In the genomic region with DNA sequence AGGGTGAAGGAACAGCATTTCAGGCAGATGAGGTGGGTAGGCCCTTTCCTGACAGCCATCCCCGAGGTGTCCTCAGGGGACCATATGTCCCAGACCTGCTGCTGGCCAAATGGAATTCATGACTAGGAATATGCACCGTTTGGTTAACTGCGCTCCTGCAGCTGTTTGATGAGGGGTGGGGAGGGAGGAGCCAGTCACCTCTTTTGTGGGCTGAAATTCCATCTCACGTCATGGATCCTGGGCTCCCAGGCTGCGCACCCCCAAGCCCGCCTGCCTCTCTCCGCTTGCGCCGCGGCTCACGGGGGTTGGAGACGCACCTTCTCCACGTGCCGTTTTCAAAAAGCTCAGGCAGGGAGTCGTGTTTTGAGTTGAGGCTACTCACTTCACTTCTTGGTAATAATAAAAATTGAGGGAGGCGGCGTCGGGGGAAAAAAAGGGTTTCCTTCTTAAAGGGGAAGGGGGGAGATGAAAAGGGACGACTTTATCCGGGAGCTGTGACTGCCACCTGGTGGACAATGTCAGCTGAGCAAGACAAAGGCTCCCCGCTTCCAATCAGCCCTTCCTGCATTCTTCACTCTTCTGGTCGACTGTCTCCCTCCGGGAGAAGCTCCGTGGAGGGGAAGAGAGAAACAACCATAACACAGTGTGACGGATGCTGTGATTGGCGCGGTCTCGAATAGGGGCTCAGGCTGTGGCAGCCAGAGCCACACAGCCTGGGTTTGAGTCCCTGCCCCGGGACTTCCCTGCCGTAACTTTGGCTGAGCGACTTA, we compare ENCODE assay signal across 8 cellular contexts. TPM values are rescaled to one million over a fixed set of nuclear protein-coding genes. Genes with fewer than 3 reads are reported as not detected.
DNase-seq lines count a peak whose midpoint lies in the region; ATAC-seq and TF ChIP-seq lines count a peak whose summit lies in the region.

No MANE protein-coding gene starts in this region.

- H3K27ac ChIP-seq in dorsolateral prefrontal cortex: peak overlapping the region in 55 of 59 donors; percentile 9 to 87 (median 69)
- peak overlapping the region; percentile 4 to 17 for H3K27ac ChIP-seq in liver (ENCODE audit: low read depth in 1 of 2, low read length in 2 of 2)

- peak overlapping the region; percentile 56 to 59 for H3K9ac ChIP-seq in liver (ENCODE audit: low read depth in 1 of 2, low read length in 2 of 2)

- 8% methylated on average over 31 of the region's 31 CpGs for WGBS in liver

- peak; percentile 35 for DNase-seq in NCI-H526 treated with DMSO at 0.1 percent for 48 hours (lab: John Stamatoyannopoulos, UW)
- peak; percentile 70 to 74 for DNase-seq in activated CD4-positive, alpha-beta T cell treated with anti-CD3 and anti-CD28 coated beads, Interleukin-2, amount 50 U/mL, for 4 hours
- DNase-seq in dorsolateral prefrontal cortex: peak; percentile 74 to 93 (median 88)
- peak; percentile 72 to 76 for DNase-seq in stimulated activated CD4-positive, alpha-beta T cell treated with anti-CD3 and anti-CD28 coated beads, Interleukin-2, amount 100 ng/mL, for 48 hours

- H3K27me3 ChIP-seq in dorsolateral prefrontal cortex (no peaks in the 10 kb centered on the region), liver (ENCODE audit: control insufficient read depth in 4 of 4, insufficient read depth in 4 of 4, low read length in 3 of 4) (no peaks in the 10 kb centered on the region)

- ATAC-seq in GM18498 (IDR thresholded peaks at IDR 0.05; ENCODE audit: unreplicated experiment) (peak; percentile 80), HG03196 (IDR thresholded peaks at IDR 0.05; ENCODE audit: unreplicated experiment) (peak; percentile 62), HG03457 (IDR thresholded peaks at IDR 0.05; ENCODE audit: unreplicated experiment) (no peak)

- TF ChIP-seq CTCF in dorsolateral prefrontal cortex (IDR thresholded peaks at IDR 0.05 in 54 of 56, conservative IDR thresholded peaks at IDR 0.05 in 2 of 56; ENCODE audit: low read depth in 1 of 56, partially characterized antibody in 56 of 56) (peak; percentile 83 to 98 (median 94)), liver (IDR thresholded peaks at IDR 0.05; ENCODE audit: low read depth, low read length, missing input control) (peak; percentile 95)

- intact Hi-C loops in dorsolateral prefrontal cortex (cut with DNase I): loop anchor here (1.0 to 10.0 kb wide), 8 partner anchors 56 to 678 kb away; a partner anchor contains a TSS

- H3K36me3 ChIP-seq in liver (ENCODE audit: control insufficient read depth in 4 of 4, insufficient read depth in 3 of 4, low read depth in 1 of 4, low read length in 3 of 4): no peaks in the 10 kb centered on the region

- TF ChIP-seq RAD21 in liver (IDR thresholded peaks at IDR 0.05): peak; percentile 95 to 97

- H3K4me1 ChIP-seq in liver (ENCODE audit: control insufficient read depth in 4 of 4, insufficient read depth in 4 of 4, low read length in 3 of 4): peaks cover 4 to 15% (median 10%) of the 10 kb centered on the region in 4 donors

- H3K9me3 ChIP-seq in liver (ENCODE audit: control insufficient read depth in 4 of 4, low read length in 3 of 4): no peaks in the 10 kb centered on the region

- H3K4me3 ChIP-seq in dorsolateral prefrontal cortex (peak overlapping the region; percentile 34 to 79 (median 64)), liver (ENCODE audit: low read depth in 1 of 3, low read length in 3 of 3) (peak overlapping the region; percentile 49 to 66 (median 53))

TF ChIP-seq in liver, 16 proteins besides CTCF, POLR2A, EP300 and RAD21:
- TF ChIP-seq YY1 (IDR thresholded peaks at IDR 0.05) (peak; percentile 48), EGR1 (IDR thresholded peaks at IDR 0.05; ENCODE audit: low read depth in 2 of 2) (no peak), TAF1 (conservative IDR thresholded peaks at IDR 0.05) (no peak), RXRA (IDR thresholded peaks at IDR 0.05) (no peak), HNF4A (conservative IDR thresholded peaks at IDR 0.05) (no peak)
- TF ChIP-seq, protein P1, sequence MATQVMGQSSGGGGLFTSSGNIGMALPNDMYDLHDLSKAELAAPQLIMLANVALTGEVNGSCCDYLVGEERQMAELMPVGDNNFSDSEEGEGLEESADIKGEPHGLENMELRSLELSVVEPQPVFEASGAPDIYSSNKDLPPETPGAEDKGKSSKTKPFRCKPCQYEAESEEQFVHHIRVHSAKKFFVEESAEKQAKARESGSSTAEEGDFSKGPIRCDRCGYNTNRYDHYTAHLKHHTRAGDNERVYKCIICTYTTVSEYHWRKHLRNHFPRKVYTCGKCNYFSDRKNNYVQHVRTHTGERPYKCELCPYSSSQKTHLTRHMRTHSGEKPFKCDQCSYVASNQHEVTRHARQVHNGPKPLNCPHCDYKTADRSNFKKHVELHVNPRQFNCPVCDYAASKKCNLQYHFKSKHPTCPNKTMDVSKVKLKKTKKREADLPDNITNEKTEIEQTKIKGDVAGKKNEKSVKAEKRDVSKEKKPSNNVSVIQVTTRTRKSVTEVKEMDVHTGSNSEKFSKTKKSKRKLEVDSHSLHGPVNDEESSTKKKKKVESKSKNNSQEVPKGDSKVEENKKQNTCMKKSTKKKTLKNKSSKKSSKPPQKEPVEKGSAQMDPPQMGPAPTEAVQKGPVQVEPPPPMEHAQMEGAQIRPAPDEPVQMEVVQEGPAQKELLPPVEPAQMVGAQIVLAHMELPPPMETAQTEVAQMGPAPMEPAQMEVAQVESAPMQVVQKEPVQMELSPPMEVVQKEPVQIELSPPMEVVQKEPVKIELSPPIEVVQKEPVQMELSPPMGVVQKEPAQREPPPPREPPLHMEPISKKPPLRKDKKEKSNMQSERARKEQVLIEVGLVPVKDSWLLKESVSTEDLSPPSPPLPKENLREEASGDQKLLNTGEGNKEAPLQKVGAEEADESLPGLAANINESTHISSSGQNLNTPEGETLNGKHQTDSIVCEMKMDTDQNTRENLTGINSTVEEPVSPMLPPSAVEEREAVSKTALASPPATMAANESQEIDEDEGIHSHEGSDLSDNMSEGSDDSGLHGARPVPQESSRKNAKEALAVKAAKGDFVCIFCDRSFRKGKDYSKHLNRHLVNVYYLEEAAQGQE (IDR thresholded peaks at IDR 0.05): no peak
- TF ChIP-seq, protein P2, sequence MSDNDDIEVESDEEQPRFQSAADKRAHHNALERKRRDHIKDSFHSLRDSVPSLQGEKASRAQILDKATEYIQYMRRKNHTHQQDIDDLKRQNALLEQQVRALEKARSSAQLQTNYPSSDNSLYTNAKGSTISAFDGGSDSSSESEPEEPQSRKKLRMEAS (IDR thresholded peaks at IDR 0.05): peak; percentile 21

RNA-seq across cellular contexts. Expression of a gene that starts 15.9 kb away (rescaled TPM):
- 1 to 10 TPM in 1 of 120 experiments, under 1 TPM in 87, not detected in 32; 0.13 to 1.0 (median 0.43) TPM for total RNA-seq in dorsolateral prefrontal cortex
- under 1 TPM in 1 of 2 donors, not detected in 1; 0.08 TPM for total RNA-seq in liver
- not detected for polyA plus RNA-seq in liver

Comparison
In these comparisons a context has a peak if more than half of its experiments do, and no peak if none do; other contexts are left out.
1. DNase-seq: peak in every context shown above with its lines; median percentile 88 in dorsolateral prefrontal cortex; 74 in stimulated activated CD4-positive, alpha-beta T cell treated with anti-CD3 and anti-CD28 coated beads, Interleukin-2, amount 100 ng/mL, for 48 hours; 72 in activated CD4-positive, alpha-beta T cell treated with anti-CD3 and anti-CD28 coated beads, Interleukin-2, amount 50 U/mL, for 4 hours; 35 in NCI-H526 treated with DMSO at 0.1 percent for 48 hours.